In genomic region chr9:132406554-132407122, GRCh38 we compare ENCODE assay signal across 8 cellular contexts.
DNase-seq lines count a peak whose midpoint lies in the region; ATAC-seq lines count a peak whose summit lies in the region.

Gene TTF1, minus strand, starts transcription at chr9:132406840. Its CDS starts 4,019 bp downstream, at chr9:132402821.

- peak; percentile 95 for DNase-seq in AG08396 (ENCODE audit: low spot score)
- DNase-seq in NCI-H446 treated with DMSO at 0.1 percent for 48 hours (lab: John Stamatoyannopoulos, UW), result peak; percentile 45
- DNase-seq in activated CD4-positive, CD25-positive, alpha-beta regulatory T cell treated with anti-CD3 and anti-CD28 coated beads, Interleukin-2, amount 50 U/mL, for 16 hours (ENCODE audit: low read depth, low spot score), result peak; percentile 90
- DNase-seq in central memory CD4-positive, alpha-beta T cell, result peak; percentile 94
- peak; percentile 92 for DNase-seq in islet precursor cell
- peak; percentile 88 for DNase-seq in stimulated activated CD4-positive, alpha-beta T cell treated with anti-CD3 and anti-CD28 coated beads, Interleukin-12 subunit alpha, Interleukin-12 subunit beta, amount 100 ng/mL, for 4 hours

- peak; percentile 70 for ATAC-seq in GM19035 (IDR thresholded peaks at IDR 0.05; ENCODE audit: unreplicated experiment)
- peak; percentile 76 for ATAC-seq in HG03432 (IDR thresholded peaks at IDR 0.05; ENCODE audit: unreplicated experiment)

Comparison
In these comparisons a context has a peak if more than half of its experiments do, and no peak if none do; other contexts are left out.
1. Peak in every context shown above with its lines: DNase-seq and ATAC-seq.
2. DNase-seq: peak in every context shown above with its lines; median percentile 95 in AG08396; 94 in central memory CD4-positive, alpha-beta T cell; 92 in islet precursor cell; 90 in activated CD4-positive, CD25-positive, alpha-beta regulatory T cell treated with anti-CD3 and anti-CD28 coated beads, Interleukin-2, amount 50 U/mL, for 16 hours; 88 in stimulated activated CD4-positive, alpha-beta T cell treated with anti-CD3 and anti-CD28 coated beads, Interleukin-12 subunit alpha, Interleukin-12 subunit beta, amount 100 ng/mL, for 4 hours; 45 in NCI-H446 treated with DMSO at 0.1 percent for 48 hours.